10 cellular contexts compared by ENCODE assay signal in genomic region chr5:73673161-73673591, GRCh38. TPM values are rescaled to one million over a fixed set of nuclear protein-coding genes. Genes with fewer than 3 reads are reported as not detected.
DNase-seq lines count a peak whose midpoint lies in the region; ATAC-seq, FAIRE-seq and TF ChIP-seq lines count a peak whose summit lies in the region.
"Had no signal": no experiment of that assay in that cellular context is flagged by ENCODE, and none has a peak within 500 bp of the region (broad histone marks: within the 10 kb centered on the region; RNA-seq: fewer than 3 reads in every experiment).

No MANE protein-coding gene starts in this region.

- H3K4me1 ChIP-seq in upper lobe of right lung: peaks cover 28% of the 10 kb centered on the region

- no peak overlapping the region for H3K4me3 ChIP-seq in upper lobe of right lung

- H3K27ac ChIP-seq in upper lobe of right lung: peak overlapping the region; percentile 55

- no peaks in the 10 kb centered on the region for H3K27me3 ChIP-seq in upper lobe of right lung
- H3K27me3 ChIP-seq: BE2C had no signal

- intact Hi-C loops in upper lobe of right lung (cut with DNase I): no loop called here

- peak; percentile 83 for ATAC-seq in upper lobe of right lung
- no peak for ATAC-seq in GM21717 (IDR thresholded peaks at IDR 0.05; ENCODE audit: unreplicated experiment)
- no peak for ATAC-seq in HG02973 (IDR thresholded peaks at IDR 0.05; ENCODE audit: unreplicated experiment)

- no peak for TF ChIP-seq CTCF in upper lobe of right lung (IDR thresholded peaks at IDR 0.05)

- peak; percentile 76 for FAIRE-seq in islet of Langerhans (lab: Jason Lieb, UNC)
- FAIRE-seq: kidney had no signal

- no peaks in the 10 kb centered on the region for H3K9me3 ChIP-seq in upper lobe of right lung
- H3K9me3 ChIP-seq: BE2C had no signal

- DNase-seq in NOMO-1 treated with DMSO at 0.1 percent for 48 hours (lab: John Stamatoyannopoulos, UW; ENCODE audit: unreplicated experiment) (peak; percentile 27), NOMO-1 treated with dmso at 0.1 percent for 144 hours (lab: John Stamatoyannopoulos, UW; ENCODE audit: unreplicated experiment) (no peak), amniotic stem cell (lab: John Stamatoyannopoulos, UW) (peak; percentile 80), upper lobe of right lung (no peak), putamen (ENCODE audit: low spot score) (no peak)
- DNase-seq: BE2C, kidney had no signal

- H3K36me3 ChIP-seq in upper lobe of right lung: no peaks in the 10 kb centered on the region
- H3K36me3 ChIP-seq: BE2C had no signal

RNA-seq across cellular contexts. Expression of gene ARHGEF28, which starts 47.2 kb away (rescaled TPM):
- 22.3 TPM for total RNA-seq in upper lobe of right lung

Comparison
In these comparisons a context has a peak if more than half of its experiments do, and no peak if none do; other contexts are left out.
1. DNase-seq: peak in NOMO-1 treated with DMSO at 0.1 percent for 48 hours (single experiment) and amniotic stem cell (single experiment); none in NOMO-1 treated with dmso at 0.1 percent for 144 hours (single experiment), upper lobe of right lung (single experiment) and putamen (single experiment).